ENCODE assay signal across 33 cellular contexts in the genomic region with DNA sequence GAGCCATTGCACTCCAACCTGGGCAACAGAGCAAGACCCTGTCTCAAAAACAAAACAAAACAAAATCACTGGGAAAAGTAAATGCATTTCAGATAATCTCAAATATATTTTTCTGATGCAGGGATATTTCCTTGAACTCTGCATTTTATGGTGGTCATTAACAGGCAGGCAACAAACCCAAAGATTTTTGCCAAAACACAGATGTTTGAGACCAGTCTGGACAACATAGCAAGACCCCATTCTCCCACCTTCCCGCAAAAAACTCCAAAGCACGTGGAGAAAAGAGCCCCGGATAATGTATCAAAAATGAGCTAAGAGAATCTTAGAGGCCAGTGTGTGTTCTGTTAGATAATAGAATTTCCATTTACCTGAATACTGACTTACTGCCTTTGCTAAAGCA.
"Had no signal": no experiment of that assay in that cellular context is flagged by ENCODE, and none has a peak within 500 bp of the region (broad histone marks: within the 10 kb centered on the region; RNA-seq: fewer than 3 reads in every experiment).

No MANE protein-coding gene starts in this region.

- H3K27me3 ChIP-seq: neutrophil, ovary, spleen, suprapubic skin, testis, tibial artery, transverse colon, upper lobe of right lung, uterus had no signal

- H3K9me3 Mint-ChIP-seq: naive thymus-derived CD8-positive, alpha-beta T cell; natural killer cell treated with Interleukin-12 subunit alpha and Interleukin-12 subunit beta and Interleukin-15 and Interleukin-18, amount 100 ng/mL, for 72 hours; nephron progenitor cell; neural crest cell; stimulated activated memory B cell treated with anti-CD40 and anti-IgM and Interleukin-4, amounts not matched to agents 10 μg/mL and 1 μg/mL and 100 μg/mL, for 72 hours; stimulated activated naive CD8-positive, alpha-beta T cell treated with anti-CD3 and anti-CD28 coated beads, Interleukin-15, amount 100 ng/mL, for 72 hours; type B pancreatic cell had no signal

- H2AFZ ChIP-seq: parathyroid adenoma had no signal

- H3K4me3 ChIP-seq: ovary, psoas muscle, skin epidermis, smooth muscle cell, spleen, suprapubic skin, testis, tibial artery, transverse colon, upper lobe of right lung, uterus had no signal

- H3K4me1 Mint-ChIP-seq: stimulated activated memory B cell treated with anti-CD40 and anti-IgM and Interleukin-4, amounts not matched to agents 10 μg/mL and 1 μg/mL and 100 μg/mL, for 72 hours; stimulated activated naive CD8-positive, alpha-beta T cell treated with anti-CD3 and anti-CD28 coated beads, Interleukin-15, amount 100 ng/mL, for 72 hours had no signal

- H3K36me3 ChIP-seq: ovary, uterus had no signal

- H3K9ac ChIP-seq: parathyroid adenoma had no signal

- H3K4me1 ChIP-seq: transverse colon, upper lobe of right lung, uterus had no signal

- H3K27ac Mint-ChIP-seq: natural killer cell treated with Interleukin-12 subunit alpha and Interleukin-12 subunit beta and Interleukin-15 and Interleukin-18, amount 100 ng/mL, for 72 hours; nephron progenitor cell; progenitor cell of endocrine pancreas; stimulated activated memory B cell treated with anti-CD40 and anti-IgM and Interleukin-4, amounts not matched to agents 10 μg/mL and 1 μg/mL and 100 μg/mL, for 72 hours; stimulated activated naive CD8-positive, alpha-beta T cell treated with anti-CD3 and anti-CD28 coated beads, Interleukin-15, amount 100 ng/mL, for 72 hours; type B pancreatic cell had no signal

- H3K27me3 Mint-ChIP-seq: naive thymus-derived CD8-positive, alpha-beta T cell; natural killer cell treated with Interleukin-12 subunit alpha and Interleukin-12 subunit beta and Interleukin-15 and Interleukin-18, amount 100 ng/mL, for 72 hours; progenitor cell of endocrine pancreas; stimulated activated memory B cell treated with anti-CD40 and anti-IgM and Interleukin-4, amounts not matched to agents 10 μg/mL and 1 μg/mL and 100 μg/mL, for 72 hours; stimulated activated naive CD8-positive, alpha-beta T cell treated with anti-CD3 and anti-CD28 coated beads, Interleukin-15, amount 100 ng/mL, for 72 hours; type B pancreatic cell had no signal

- H3K79me2 ChIP-seq: parathyroid adenoma had no signal

- H3K4me3 Mint-ChIP-seq: naive thymus-derived CD8-positive, alpha-beta T cell; natural killer cell treated with Interleukin-12 subunit alpha and Interleukin-12 subunit beta and Interleukin-15 and Interleukin-18, amount 100 ng/mL, for 72 hours; nephron progenitor cell; neural crest cell; stimulated activated memory B cell treated with anti-CD40 and anti-IgM and Interleukin-4, amounts not matched to agents 10 μg/mL and 1 μg/mL and 100 μg/mL, for 72 hours; stimulated activated naive CD8-positive, alpha-beta T cell treated with anti-CD3 and anti-CD28 coated beads, Interleukin-15, amount 100 ng/mL, for 72 hours; type B pancreatic cell had no signal

- H3K4me2 ChIP-seq: smooth muscle cell had no signal

- ATAC-seq: naive thymus-derived CD8-positive, alpha-beta T cell; natural killer cell treated with Interleukin-12 subunit alpha and Interleukin-12 subunit beta and Interleukin-15 and Interleukin-18, amount 100 ng/mL, for 72 hours; psoas muscle; right cardiac atrium; sciatic nerve; stimulated activated memory B cell treated with anti-CD40 and anti-IgM and Interleukin-4, amounts not matched to agents 10 μg/mL and 1 μg/mL and 100 μg/mL, for 72 hours; stimulated activated naive CD8-positive, alpha-beta T cell treated with anti-CD3 and anti-CD28 coated beads, Interleukin-15, amount 100 ng/mL, for 72 hours; stimulated activated naive CD8-positive, alpha-beta T cell treated with anti-CD3 and anti-CD28 coated beads, Interleukin-15, Interleukin-2, amounts not matched to agents 100 U/mL and 50 U/mL, for 24 hours; upper lobe of right lung had no signal

- H3K9me3 ChIP-seq: neutrophil, ovary, psoas muscle, spleen, suprapubic skin, testis, tibial artery, transverse colon, upper lobe of right lung, uterus had no signal

- DNase-seq: naive thymus-derived CD8-positive, alpha-beta T cell; nephron progenitor cell; nucleus accumbens; ovary; posterior cingulate gyrus; psoas muscle; right cardiac atrium; spleen; stimulated activated CD4-positive, alpha-beta T cell treated with anti-CD3 and anti-CD28 coated beads, Interleukin-12 subunit alpha, Interleukin-12 subunit beta, amount 100 ng/mL, for 4 hours; stimulated activated CD4-positive, alpha-beta T cell treated with anti-CD3 and anti-CD28 coated beads, Interleukin-1b, Interleukin-23, amount 100 ng/mL, for 48 hours; stimulated activated CD4-positive, alpha-beta T cell treated with anti-CD3 and anti-CD28 coated beads, Interleukin-4, amount 100 ng/mL, for 1 hour; stimulated activated CD4-positive, alpha-beta T cell treated with anti-CD3 and anti-CD28 coated beads, Interleukin-4, amount 100 ng/mL, for 4 hours; stimulated activated CD8-positive, alpha-beta memory T cell treated with anti-CD3 and anti-CD28 coated beads, Interleukin-4, amount 100 ng/mL, for 48 hours; stimulated activated naive CD4-positive, alpha-beta T cell; stimulated activated naive CD8-positive, alpha-beta T cell treated with anti-CD3 and anti-CD28 coated beads, Interleukin-15, amount 100 ng/mL, for 72 hours; stimulated activated naive CD8-positive, alpha-beta T cell treated with anti-CD3 and anti-CD28 coated beads, Interleukin-15, Interleukin-2, amounts not matched to agents 100 U/mL and 50 U/mL, for 24 hours; substantia nigra; testis; tibial artery; transverse colon; upper lobe of right lung; uterus had no signal

- H3K27ac ChIP-seq: neutrophil, ovary, parathyroid adenoma, psoas muscle, skin epidermis, spleen, suprapubic skin, testis, transverse colon, upper lobe of right lung, uterus had no signal
